ENCODE assay signal across 2 cellular contexts in genomic region chr17:15257316-15257925, GRCh38.
A peak's percentile ranks its signal among the peaks of the same experiment; 100 is the strongest.
TF ChIP-seq lines count a peak whose summit lies in the region.

No MANE protein-coding gene starts in this region.

TF ChIP-seq in GM23338, 12 proteins besides CTCF, POLR2A, EP300 and RAD21 (continued from another document):
- TF ChIP-seq REST (IDR thresholded peaks at IDR 0.05; ENCODE audit: unreplicated experiment): no peak
- TF ChIP-seq EZH2 (IDR thresholded peaks at IDR 0.05; ENCODE audit: low read depth, unreplicated experiment): no peak
- no peak for TF ChIP-seq JUNB (IDR thresholded peaks at IDR 0.05; ENCODE audit: unreplicated experiment)
- TF ChIP-seq ZNF114 (CRISPR knock-in tag; IDR thresholded peaks at IDR 0.05): no peak
- no peak for TF ChIP-seq CREB1 (CRISPR knock-in tag; IDR thresholded peaks at IDR 0.05; ENCODE audit: low read depth)
- TF ChIP-seq ZNF331 (CRISPR knock-in tag; IDR thresholded peaks at IDR 0.05; ENCODE audit: low read depth): no peak
- TF ChIP-seq STAT1 (IDR thresholded peaks at IDR 0.05; ENCODE audit: unreplicated experiment): no peak
- TF ChIP-seq NANOG (IDR thresholded peaks at IDR 0.05; ENCODE audit: borderline replicate concordance): no peak
- no peak for TF ChIP-seq POLR2AphosphoS5 (IDR thresholded peaks at IDR 0.05; ENCODE audit: low read depth)
- TF ChIP-seq ZNF462 (CRISPR knock-in tag; IDR thresholded peaks at IDR 0.05): no peak

TF ChIP-seq in K562, 482 proteins besides CTCF, POLR2A, EP300 and RAD21 (continued from another document and continues in another):
- TF ChIP-seq ATF3 (IDR thresholded peaks at IDR 0.05) (no peak), ATF3 (CRISPR knock-in tag; conservative IDR thresholded peaks at IDR 0.05) (no peak), FOXM1 (IDR thresholded peaks at IDR 0.05; ENCODE audit: low read depth) (no peak), FOXM1 (CRISPR knock-in tag; IDR thresholded peaks at IDR 0.05; ENCODE audit: low read depth) (no peak), EWSR1 (IDR thresholded peaks at IDR 0.05; ENCODE audit: borderline replicate concordance, low read depth, partially characterized antibody) (no peak), RBM14 (IDR thresholded peaks at IDR 0.05; ENCODE audit: borderline replicate concordance, insufficient read depth, low read depth, low read length) (no peak), MCM5 (IDR thresholded peaks at IDR 0.05; ENCODE audit: low read depth) (no peak), ZNF398 (CRISPR knock-in tag; IDR thresholded peaks at IDR 0.05) (no peak), ZNF3 (CRISPR knock-in tag; IDR thresholded peaks at IDR 0.05) (no peak), GABPB2 (CRISPR knock-in tag; conservative IDR thresholded peaks at IDR 0.05) (no peak), CBX3 (IDR thresholded peaks at IDR 0.05; ENCODE audit: borderline replicate concordance in 1 of 2, low read length in 2 of 2) (no peak), GTF2B (IDR thresholded peaks at IDR 0.05; ENCODE audit: extremely low read depth, insufficient read length) (no peak), SAFB2 (IDR thresholded peaks at IDR 0.05; ENCODE audit: borderline replicate concordance, low read depth, low read length, severe bottlenecking) (no peak), IFI16 (CRISPR knock-in tag; IDR thresholded peaks at IDR 0.05) (no peak), TEAD1 (CRISPR knock-in tag; IDR thresholded peaks at IDR 0.05) (no peak), MGA (IDR thresholded peaks at IDR 0.05) (0 out of 2 replicates have a peak, but pooled peaks have one; percentile 13), ZNF639 (CRISPR knock-in tag; conservative IDR thresholded peaks at IDR 0.05 in 1 of 2, IDR thresholded peaks at IDR 0.05 in 1 of 2) (no peak), ZBTB12 (CRISPR knock-in tag; IDR thresholded peaks at IDR 0.05) (no peak), NKRF (IDR thresholded peaks at IDR 0.05; ENCODE audit: borderline replicate concordance) (no peak), TCF7L2 (IDR thresholded peaks at IDR 0.05; ENCODE audit: low read depth, low read length) (no peak), VEZF1 (CRISPR knock-in tag; IDR thresholded peaks at IDR 0.05) (0 out of 2 replicates have a peak, but pooled peaks have one; percentile 10), TAF7 (tag; IDR thresholded peaks at IDR 0.05) (no peak), TEAD4 (IDR thresholded peaks at IDR 0.05; ENCODE audit: low read length) (0 out of 2 replicates have a peak, but pooled peaks have one; percentile 7), TEAD4 (CRISPR knock-in tag; IDR thresholded peaks at IDR 0.05; ENCODE audit: borderline replicate concordance) (no peak), ZBTB5 (IDR thresholded peaks at IDR 0.05) (no peak), POLR2AphosphoS5 (IDR thresholded peaks at IDR 0.05; ENCODE audit: control insufficient read depth, insufficient read depth, low read depth, low read length) (no peak), HOXB6 (CRISPR knock-in tag; IDR thresholded peaks at IDR 0.05; ENCODE audit: borderline replicate concordance) (no peak)
